ENCODE assay signal across 9 cellular contexts in genomic region chr3:12999147-13000140, GRCh38.
A peak's percentile ranks its signal among the peaks of the same experiment; 100 is the strongest.
DNase-seq lines count a peak whose midpoint lies in the region; ATAC-seq and TF ChIP-seq lines count a peak whose summit lies in the region.
"Had no signal": no experiment of that assay in that cellular context is flagged by ENCODE, and none has a peak within 500 bp of the region (broad histone marks: within the 10 kb centered on the region; RNA-seq: fewer than 3 reads in every experiment).

No MANE protein-coding gene starts in this region.

- no peaks in the 10 kb centered on the region for H3K9me2 ChIP-seq in DOHH2 (replicated peaks; ENCODE audit: control insufficient read depth, low read length)

- no peak overlapping the region for H3K27ac ChIP-seq in DOHH2 (ENCODE audit: low read depth, low read length)
- peak overlapping the region; percentile 81 for H3K27ac ChIP-seq in upper lobe of right lung

- H3K27me3 Mint-ChIP-seq in immature natural killer cell (ENCODE audit: low read depth in 3 of 3) = peaks cover 2 to 7% (median 3%) of the 10 kb centered on the region in 3 donors

- peaks cover 75% of the 10 kb centered on the region for H3K4me1 ChIP-seq in DOHH2 (ENCODE audit: control insufficient read depth, low read length)
- peaks cover 26% of the 10 kb centered on the region for H3K4me1 ChIP-seq in upper lobe of right lung

- H3K79me2 ChIP-seq in DOHH2 (ENCODE audit: control insufficient read depth, low read length) = no peaks in the 10 kb centered on the region

- H3K36me3 ChIP-seq in DOHH2 (ENCODE audit: control insufficient read depth, low read length) (no peaks in the 10 kb centered on the region), upper lobe of right lung (no peaks in the 10 kb centered on the region)
- H3K36me3 ChIP-seq: pancreas had no signal

- H3K4me1 Mint-ChIP-seq in immature natural killer cell = peaks cover 81 to 84% of the 10 kb centered on the region in 2 donors

- H3K27ac Mint-ChIP-seq in immature natural killer cell = peak overlapping the region; percentile 83 to 94 (median 90)

- peak; percentile 39 for ATAC-seq in HG02588 (IDR thresholded peaks at IDR 0.05; ENCODE audit: unreplicated experiment)
- peak; percentile 84 for ATAC-seq in upper lobe of right lung
- ATAC-seq in SK-N-SH treated with all-trans-retinoic acid at 6 μM for 48 hours = no peak
- no peak for ATAC-seq in HG03045 (IDR thresholded peaks at IDR 0.05; ENCODE audit: unreplicated experiment)

- DNase-seq in RPMI7951 (ENCODE audit: low read depth) = peak; percentile 91
- DNase-seq in immature natural killer cell = peak in 2 of 3 donors; percentile 43 to 52
- peak; percentile 93 for DNase-seq in upper lobe of right lung
- DNase-seq in epidermal melanocyte (ENCODE audit: insufficient read length, low spot score) = no peak

- H3F3A ChIP-seq in DOHH2 (ENCODE audit: control insufficient read depth, insufficient read depth) = peaks cover 26% of the 10 kb centered on the region

- H3K4me3 Mint-ChIP-seq in immature natural killer cell = peak overlapping the region; percentile 51 to 68 (median 63)

- peak overlapping the region; percentile 44 for H3K4me2 ChIP-seq in DOHH2 (ENCODE audit: low read length)

- peaks cover 13 to 21% (median 17%) of the 10 kb centered on the region in 3 donors for H3K36me3 Mint-ChIP-seq in immature natural killer cell

- no peaks in the 10 kb centered on the region for H3K9me3 ChIP-seq in DOHH2 (ENCODE audit: control insufficient read depth, insufficient read depth, low read length)
- no peaks in the 10 kb centered on the region for H3K9me3 ChIP-seq in upper lobe of right lung
- H3K9me3 ChIP-seq: pancreas had no signal

- H3K9me3 Mint-ChIP-seq in immature natural killer cell = no peaks in the 10 kb centered on the region

- H3K4me3 ChIP-seq in DOHH2 (ENCODE audit: low read length) = peak overlapping the region; percentile 41
- no peak overlapping the region for H3K4me3 ChIP-seq in upper lobe of right lung
- H3K4me3 ChIP-seq: pancreas had no signal

- H3K27me3 ChIP-seq in DOHH2 (ENCODE audit: control insufficient read depth, low read length) = peaks cover 3% of the 10 kb centered on the region
- no peaks in the 10 kb centered on the region for H3K27me3 ChIP-seq in upper lobe of right lung
- H3K27me3 ChIP-seq: pancreas had no signal

- TF ChIP-seq CTCF in DOHH2 (IDR thresholded peaks at IDR 0.05; ENCODE audit: low read depth, low read length, poor library complexity, severe bottlenecking) = no peak
- no peak for TF ChIP-seq CTCF in upper lobe of right lung (IDR thresholded peaks at IDR 0.05)

- H4K20me1 ChIP-seq in DOHH2 (ENCODE audit: control insufficient read depth, insufficient read depth, low read depth, low read length) = no peaks in the 10 kb centered on the region

- intact Hi-C loops in upper lobe of right lung (cut with DNase I) = no loop called here

TF ChIP-seq in SK-N-SH treated with all-trans-retinoic acid at 6 μM for 48 hours, 23 proteins besides CTCF, POLR2A, EP300 and RAD21:
- no peak for TF ChIP-seq ARNTL (CRISPR knock-in tag; IDR thresholded peaks at IDR 0.05; ENCODE audit: borderline replicate concordance, low read depth)
- no peak for TF ChIP-seq TCF4 (CRISPR knock-in tag; IDR thresholded peaks at IDR 0.05; ENCODE audit: borderline replicate concordance)
- no peak for TF ChIP-seq ZNF565 (CRISPR knock-in tag; conservative IDR thresholded peaks at IDR 0.05; ENCODE audit: low read depth)
- TF ChIP-seq SNAI2 (CRISPR knock-in tag; IDR thresholded peaks at IDR 0.05) = no peak
- no peak for TF ChIP-seq TSHZ2 (CRISPR knock-in tag; IDR thresholded peaks at IDR 0.05)
- no peak for TF ChIP-seq OSR1 (CRISPR knock-in tag; IDR thresholded peaks at IDR 0.05)
- TF ChIP-seq ZFP30 (CRISPR knock-in tag; IDR thresholded peaks at IDR 0.05) = no peak
- TF ChIP-seq ISL1 (CRISPR knock-in tag; IDR thresholded peaks at IDR 0.05) = no peak

Comparison
In these comparisons a context has a peak if more than half of its experiments do, and no peak if none do; other contexts are left out.
1. ATAC-seq: peak in HG02588 (single experiment) and upper lobe of right lung (single experiment); none in SK-N-SH treated with all-trans-retinoic acid at 6 μM for 48 hours (single experiment) and HG03045 (single experiment).